ENCODE assay signal across 1 cellular context in the genomic region with DNA sequence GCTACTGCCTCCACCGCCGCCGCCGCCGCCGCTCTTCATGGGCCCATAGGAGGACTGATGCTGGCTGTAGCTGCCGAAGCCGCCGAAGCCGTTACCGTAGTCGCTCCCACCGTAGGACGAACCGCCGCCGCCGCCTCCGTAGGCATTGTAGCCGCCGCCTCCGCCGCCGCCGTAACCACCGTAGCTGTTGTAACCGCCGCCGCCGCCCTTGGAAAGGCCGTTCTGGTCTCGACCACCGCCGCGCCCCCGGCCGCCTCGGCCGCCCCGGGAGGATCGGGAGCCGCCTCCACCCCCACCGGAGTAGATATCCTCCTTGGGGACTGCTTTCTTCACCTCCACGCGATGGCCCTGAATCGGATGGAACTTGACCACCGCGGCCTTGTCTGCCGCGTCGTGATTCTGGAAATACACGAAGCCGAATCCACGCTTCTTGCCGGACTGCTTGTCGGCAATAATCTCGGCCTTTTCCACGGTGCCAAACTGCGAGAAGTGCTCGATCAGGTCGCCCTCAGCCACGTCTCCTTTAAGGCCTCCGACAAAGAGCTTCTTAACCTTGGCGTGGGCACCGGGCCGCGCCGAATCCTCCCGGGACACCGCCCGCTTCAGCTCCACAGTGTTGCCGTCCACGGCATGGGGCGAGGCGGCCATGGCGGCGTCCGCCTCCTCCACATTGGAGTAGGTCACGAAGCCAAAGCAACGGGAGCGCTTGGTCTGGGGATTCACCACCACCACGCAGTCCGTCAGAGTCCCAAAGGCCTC.
TF ChIP-seq lines count a peak whose summit lies in the region.

No MANE protein-coding gene starts in this region.

TF ChIP-seq in HCT116, 20 proteins besides CTCF, POLR2A, EP300 and RAD21 (continued from another document):
- no peak for TF ChIP-seq TCF7L2 (IDR thresholded peaks at IDR 0.05; ENCODE audit: borderline replicate concordance, extremely low read depth, insufficient read depth, insufficient read length)
- TF ChIP-seq, protein P1, sequence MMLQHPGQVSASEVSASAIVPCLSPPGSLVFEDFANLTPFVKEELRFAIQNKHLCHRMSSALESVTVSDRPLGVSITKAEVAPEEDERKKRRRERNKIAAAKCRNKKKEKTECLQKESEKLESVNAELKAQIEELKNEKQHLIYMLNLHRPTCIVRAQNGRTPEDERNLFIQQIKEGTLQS (IDR thresholded peaks at IDR 0.05): no peak
- no peak for TF ChIP-seq EZH2 (IDR thresholded peaks at IDR 0.05)
